ENCODE assay signal across 16 cellular contexts in genomic region chr9:119811030-119811429, GRCh38.
DNase-seq lines count a peak whose midpoint lies in the region; ATAC-seq and TF ChIP-seq lines count a peak whose summit lies in the region.
"Had no signal": no experiment of that assay in that cellular context is flagged by ENCODE, and none has a peak within 500 bp of the region (broad histone marks: within the 10 kb centered on the region; RNA-seq: fewer than 3 reads in every experiment).

No MANE protein-coding gene starts in this region.

- H2BK12ac ChIP-seq in mesenchymal stem cell (ENCODE audit: low read length in 2 of 2) = no peak overlapping the region

- H3K4ac ChIP-seq in mesenchymal stem cell (ENCODE audit: low read depth in 1 of 2, low read length in 2 of 2) = no peak overlapping the region

- H3K14ac ChIP-seq in mesenchymal stem cell (ENCODE audit: low read length in 2 of 2) = no peak overlapping the region

- 47% methylated on average over 8 of the region's 8 CpGs for WGBS in mesenchymal stem cell

- no peak overlapping the region for H3K23ac ChIP-seq in mesenchymal stem cell (ENCODE audit: low read length in 2 of 2)

- H2AFZ ChIP-seq in mesenchymal stem cell (ENCODE audit: low read depth, low read length) = no peak overlapping the region

- H3K4me1 ChIP-seq in mesenchymal stem cell (ENCODE audit: control insufficient read depth, insufficient read depth, low read depth, low read length) = no peaks in the 10 kb centered on the region
- H3K4me1 ChIP-seq: prostate gland had no signal

- no peak overlapping the region for H2BK120ac ChIP-seq in mesenchymal stem cell (ENCODE audit: low read depth, low read length)

- H3K4me2 ChIP-seq in mesenchymal stem cell (ENCODE audit: low read length, poor library complexity, severe bottlenecking) = no peak overlapping the region

- H2BK5ac ChIP-seq in mesenchymal stem cell (ENCODE audit: low read depth, low read length, poor library complexity, severe bottlenecking) = no peak overlapping the region

- H3K9ac ChIP-seq in mesenchymal stem cell (ENCODE audit: low read length) = peak overlapping the region; percentile 75
- H3K9ac ChIP-seq: BLaER1 treated with 17β-estradiol and CSF1 and Interleukin-3, amounts not matched to agents 10 nM and 100 nM had no signal

- H3K4me3 ChIP-seq in astrocyte of the spinal cord (ENCODE audit: low read depth, low read length) = no peak overlapping the region
- peak overlapping the region in 1 of 2 experiments; percentile 31 for H3K4me3 ChIP-seq in mesenchymal stem cell (ENCODE audit: insufficient read depth in 1 of 2, low read depth in 1 of 2, low read length in 2 of 2)
- H3K4me3 ChIP-seq: BLaER1 treated with 17β-estradiol and CSF1 and Interleukin-3, amounts not matched to agents 10 nM and 100 nM; prostate gland had no signal

- no peaks in the 10 kb centered on the region for H3K79me1 ChIP-seq in mesenchymal stem cell (replicated peaks; ENCODE audit: low read length, poor library complexity, severe bottlenecking)

- H3K27ac ChIP-seq in mesenchymal stem cell (ENCODE audit: low read length, poor library complexity, severe bottlenecking) = no peak overlapping the region
- H3K27ac ChIP-seq: prostate gland had no signal

- no peak overlapping the region for H4K91ac ChIP-seq in mesenchymal stem cell (ENCODE audit: low read length)

- DNase-seq in AG20443 (ENCODE audit: low spot score) (peak; percentile 90), astrocyte of the spinal cord (ENCODE audit: low read depth, low spot score) (peak; percentile 39), mesenchymal stem cell (peak; percentile 0), retina (no peak), NCI-H524 treated with DMSO at 0.1 percent for 48 hours (lab: John Stamatoyannopoulos, UW) (no peak), SHP77 (lab: John Stamatoyannopoulos, UW) (no peak)
- DNase-seq: activated CD4-positive, alpha-beta T cell treated with anti-CD3 and anti-CD28 coated beads, Interleukin-2, amount 10 ng/mL, durations not matched to agents 24 days and 14 days; KG1; NCI-H2081 treated with DMSO at 0.1 percent for 48 hours; stimulated activated CD4-positive, alpha-beta T cell treated with anti-CD3 and anti-CD28 coated beads, Interleukin-4, amount 100 ng/mL, for 24 hours; stimulated activated naive CD4-positive, alpha-beta T cell treated with Interleukin-2 at 50 U/mL for 16 hours had no signal

- no peak overlapping the region for H4K8ac ChIP-seq in mesenchymal stem cell (ENCODE audit: low read length)

- no peaks in the 10 kb centered on the region for H3K36me3 ChIP-seq in mesenchymal stem cell (ENCODE audit: control insufficient read depth in 1 of 2, insufficient read depth in 2 of 2, low read depth in 1 of 2, low read length in 2 of 2)
- H3K36me3 ChIP-seq: BLaER1 treated with 17β-estradiol and CSF1 and Interleukin-3, amounts not matched to agents 10 nM and 100 nM; prostate gland had no signal

- H3K9me3 ChIP-seq in mesenchymal stem cell (ENCODE audit: control insufficient read depth, low read length) = no peaks in the 10 kb centered on the region
- H3K9me3 ChIP-seq: BLaER1 treated with 17β-estradiol and CSF1 and Interleukin-3, amounts not matched to agents 10 nM and 100 nM; prostate gland had no signal

- H2AK5ac ChIP-seq in mesenchymal stem cell (ENCODE audit: low read length, severe bottlenecking) = no peak overlapping the region

- H2BK15ac ChIP-seq in mesenchymal stem cell (ENCODE audit: low read depth, poor library complexity, severe bottlenecking) = no peak overlapping the region

- no peak overlapping the region for H3K18ac ChIP-seq in mesenchymal stem cell (ENCODE audit: low read depth in 1 of 2, low read length in 2 of 2)

- ATAC-seq in HG02885 (IDR thresholded peaks at IDR 0.05; ENCODE audit: poor library complexity, unreplicated experiment) (peak; percentile 66), GM19452 (IDR thresholded peaks at IDR 0.05; ENCODE audit: unreplicated experiment) (no peak)
- ATAC-seq: activated T-helper 17 cell treated with anti-CD3 and anti-CD28 coated beads, Interleukin-2, amount 50 U/mL, for 72 hours had no signal

- in situ Hi-C loops in astrocyte of the spinal cord (cut with HindIII; ENCODE audit: low sequenced_read_pairs) = no loop called here

- TF ChIP-seq CTCF in astrocyte of the spinal cord (IDR thresholded peaks at IDR 0.05; ENCODE audit: low read depth, low read length) = no peak

- H3K27me3 ChIP-seq in mesenchymal stem cell (ENCODE audit: control insufficient read depth in 1 of 2, insufficient read depth in 1 of 2, low read length in 2 of 2) = no peaks in the 10 kb centered on the region
- H3K27me3 ChIP-seq: BLaER1 treated with 17β-estradiol and CSF1 and Interleukin-3, amounts not matched to agents 10 nM and 100 nM had no signal

Comparison
In these comparisons a context has a peak if more than half of its experiments do, and no peak if none do; other contexts are left out.
1. DNase-seq: peak in AG20443 (single experiment), astrocyte of the spinal cord (single experiment) and mesenchymal stem cell (single experiment); none in retina (single experiment), NCI-H524 treated with DMSO at 0.1 percent for 48 hours (single experiment) and SHP77 (0 of 2).